Comparison of ENCODE assay signal across 1 cellular context in the genomic region with DNA sequence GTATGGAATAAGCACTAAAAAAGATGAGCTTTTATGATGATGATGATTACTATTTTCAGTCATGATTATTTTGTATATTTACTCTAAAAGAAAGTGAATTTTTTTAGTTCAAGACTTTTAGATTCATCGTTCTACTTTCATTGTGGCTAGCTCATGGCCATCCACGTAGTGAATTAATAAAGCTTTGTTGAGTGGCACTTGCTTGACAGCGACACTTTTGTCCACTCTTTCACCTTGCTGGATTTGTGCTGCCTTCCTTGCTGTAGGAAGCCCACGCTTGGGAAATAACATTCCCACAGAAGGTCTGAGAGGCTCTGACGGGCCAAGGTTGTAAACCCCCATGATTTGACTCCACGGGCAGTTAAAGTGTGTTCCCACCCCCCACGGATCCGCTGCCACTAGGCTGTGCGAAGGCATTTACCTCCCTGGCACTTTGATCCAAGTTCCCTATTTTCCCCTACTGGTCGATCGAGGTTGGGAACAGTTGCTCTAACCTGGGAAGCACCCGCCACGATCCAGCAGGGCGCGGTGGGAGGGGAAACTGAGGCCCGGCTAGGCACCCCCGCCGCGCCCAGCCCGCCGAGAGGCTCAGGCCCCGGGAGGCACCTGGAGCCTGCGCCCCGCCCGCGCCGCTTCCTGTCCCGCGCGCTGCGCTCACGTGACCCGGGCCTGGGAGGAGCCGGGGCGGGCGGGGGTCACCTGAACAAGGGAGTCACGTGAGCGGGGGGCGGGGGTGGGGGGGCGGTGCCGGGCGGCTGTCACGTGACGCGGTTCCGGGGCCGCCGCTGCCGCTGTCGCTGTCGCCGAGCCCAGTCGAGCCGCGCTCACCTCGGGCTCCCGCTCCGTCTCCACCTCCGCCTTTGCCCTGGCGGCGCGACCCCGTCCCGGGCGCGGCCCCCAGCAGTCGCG.
A peak's percentile ranks its signal among the peaks of the same experiment; 100 is the strongest.
TF ChIP-seq lines count a peak whose summit lies in the region.

A gene with protein sequence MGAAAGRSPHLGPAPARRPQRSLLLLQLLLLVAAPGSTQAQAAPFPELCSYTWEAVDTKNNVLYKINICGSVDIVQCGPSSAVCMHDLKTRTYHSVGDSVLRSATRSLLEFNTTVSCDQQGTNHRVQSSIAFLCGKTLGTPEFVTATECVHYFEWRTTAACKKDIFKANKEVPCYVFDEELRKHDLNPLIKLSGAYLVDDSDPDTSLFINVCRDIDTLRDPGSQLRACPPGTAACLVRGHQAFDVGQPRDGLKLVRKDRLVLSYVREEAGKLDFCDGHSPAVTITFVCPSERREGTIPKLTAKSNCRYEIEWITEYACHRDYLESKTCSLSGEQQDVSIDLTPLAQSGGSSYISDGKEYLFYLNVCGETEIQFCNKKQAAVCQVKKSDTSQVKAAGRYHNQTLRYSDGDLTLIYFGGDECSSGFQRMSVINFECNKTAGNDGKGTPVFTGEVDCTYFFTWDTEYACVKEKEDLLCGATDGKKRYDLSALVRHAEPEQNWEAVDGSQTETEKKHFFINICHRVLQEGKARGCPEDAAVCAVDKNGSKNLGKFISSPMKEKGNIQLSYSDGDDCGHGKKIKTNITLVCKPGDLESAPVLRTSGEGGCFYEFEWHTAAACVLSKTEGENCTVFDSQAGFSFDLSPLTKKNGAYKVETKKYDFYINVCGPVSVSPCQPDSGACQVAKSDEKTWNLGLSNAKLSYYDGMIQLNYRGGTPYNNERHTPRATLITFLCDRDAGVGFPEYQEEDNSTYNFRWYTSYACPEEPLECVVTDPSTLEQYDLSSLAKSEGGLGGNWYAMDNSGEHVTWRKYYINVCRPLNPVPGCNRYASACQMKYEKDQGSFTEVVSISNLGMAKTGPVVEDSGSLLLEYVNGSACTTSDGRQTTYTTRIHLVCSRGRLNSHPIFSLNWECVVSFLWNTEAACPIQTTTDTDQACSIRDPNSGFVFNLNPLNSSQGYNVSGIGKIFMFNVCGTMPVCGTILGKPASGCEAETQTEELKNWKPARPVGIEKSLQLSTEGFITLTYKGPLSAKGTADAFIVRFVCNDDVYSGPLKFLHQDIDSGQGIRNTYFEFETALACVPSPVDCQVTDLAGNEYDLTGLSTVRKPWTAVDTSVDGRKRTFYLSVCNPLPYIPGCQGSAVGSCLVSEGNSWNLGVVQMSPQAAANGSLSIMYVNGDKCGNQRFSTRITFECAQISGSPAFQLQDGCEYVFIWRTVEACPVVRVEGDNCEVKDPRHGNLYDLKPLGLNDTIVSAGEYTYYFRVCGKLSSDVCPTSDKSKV (N-terminal part only) (plus strand): TSS at position 788 of the 909 bp plus-strand sequence. CDS start 165 bp downstream, outside the sequence.

TF ChIP-seq in HepG2, 621 proteins besides CTCF, POLR2A, EP300 and RAD21 (continues in another document):
- TF ChIP-seq PHB2 (IDR thresholded peaks at IDR 0.05; ENCODE audit: partially characterized antibody) (no peak), ATRX (CRISPR knock-in tag; IDR thresholded peaks at IDR 0.05; ENCODE audit: borderline replicate concordance) (no peak), HDAC1 (CRISPR knock-in tag; IDR thresholded peaks at IDR 0.05) (peak; percentile 81), ZNF747 (CRISPR knock-in tag; IDR thresholded peaks at IDR 0.05; ENCODE audit: borderline replicate concordance) (no peak), EHMT2 (IDR thresholded peaks at IDR 0.05; ENCODE audit: borderline replicate concordance, low read depth, low read length) (no peak), ZSCAN21 (CRISPR knock-in tag; IDR thresholded peaks at IDR 0.05; ENCODE audit: borderline replicate concordance) (no peak; the same call in 1 of the 2 replicates), STAG1 (CRISPR knock-in tag; IDR thresholded peaks at IDR 0.05) (0 out of 2 replicates have a peak, but pooled peaks have one; percentile 16), ZNF256 (CRISPR knock-in tag; conservative IDR thresholded peaks at IDR 0.05) (no peak), RARG (CRISPR knock-in tag; IDR thresholded peaks at IDR 0.05; ENCODE audit: low read depth) (no peak), ARNT (IDR thresholded peaks at IDR 0.05) (no peak), HNRNPK (IDR thresholded peaks at IDR 0.05; ENCODE audit: low read depth, low read length, poor library complexity, severe bottlenecking) (peak; percentile 11), ZNF143 (CRISPR knock-in tag; IDR thresholded peaks at IDR 0.05) (no peak; the same call in 1 of the 2 replicates), ZSCAN29 (CRISPR knock-in tag; conservative IDR thresholded peaks at IDR 0.05) (no peak; the same call in 1 of the 2 replicates), MYC (CRISPR knock-in tag; IDR thresholded peaks at IDR 0.05; ENCODE audit: borderline replicate concordance) (peak; percentile 73; the same call in 1 of the 2 replicates), NFE2L1 (CRISPR knock-in tag; IDR thresholded peaks at IDR 0.05; ENCODE audit: borderline replicate concordance) (no peak), ZNF543 (CRISPR knock-in tag; IDR thresholded peaks at IDR 0.05) (0 out of 2 replicates have a peak, but pooled peaks have one; percentile 44), PCBP2 (optimal IDR thresholded peaks at IDR 0.05; ENCODE audit: low read depth, low read length, poor library complexity, severe bottlenecking) (no peak), PRMT3 (CRISPR knock-in tag; IDR thresholded peaks at IDR 0.05; ENCODE audit: borderline replicate concordance, low read depth) (no peak; the same call in 1 of the 2 replicates), RELA (CRISPR knock-in tag; IDR thresholded peaks at IDR 0.05) (peak; percentile 67; the same call in 1 of the 2 replicates), NCOA2 (CRISPR knock-in tag; IDR thresholded peaks at IDR 0.05) (no peak; the same call in 1 of the 2 replicates)
- TF ChIP-seq, protein P1, sequence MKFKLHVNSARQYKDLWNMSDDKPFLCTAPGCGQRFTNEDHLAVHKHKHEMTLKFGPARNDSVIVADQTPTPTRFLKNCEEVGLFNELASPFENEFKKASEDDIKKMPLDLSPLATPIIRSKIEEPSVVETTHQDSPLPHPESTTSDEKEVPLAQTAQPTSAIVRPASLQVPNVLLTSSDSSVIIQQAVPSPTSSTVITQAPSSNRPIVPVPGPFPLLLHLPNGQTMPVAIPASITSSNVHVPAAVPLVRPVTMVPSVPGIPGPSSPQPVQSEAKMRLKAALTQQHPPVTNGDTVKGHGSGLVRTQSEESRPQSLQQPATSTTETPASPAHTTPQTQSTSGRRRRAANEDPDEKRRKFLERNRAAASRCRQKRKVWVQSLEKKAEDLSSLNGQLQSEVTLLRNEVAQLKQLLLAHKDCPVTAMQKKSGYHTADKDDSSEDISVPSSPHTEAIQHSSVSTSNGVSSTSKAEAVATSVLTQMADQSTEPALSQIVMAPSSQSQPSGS (CRISPR knock-in tag; IDR thresholded peaks at IDR 0.05) = no peak
- TF ChIP-seq, protein P2, sequence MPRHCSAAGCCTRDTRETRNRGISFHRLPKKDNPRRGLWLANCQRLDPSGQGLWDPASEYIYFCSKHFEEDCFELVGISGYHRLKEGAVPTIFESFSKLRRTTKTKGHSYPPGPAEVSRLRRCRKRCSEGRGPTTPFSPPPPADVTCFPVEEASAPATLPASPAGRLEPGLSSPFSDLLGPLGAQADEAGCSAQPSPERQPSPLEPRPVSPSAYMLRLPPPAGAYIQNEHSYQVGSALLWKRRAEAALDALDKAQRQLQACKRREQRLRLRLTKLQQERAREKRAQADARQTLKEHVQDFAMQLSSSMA (CRISPR knock-in tag; IDR thresholded peaks at IDR 0.05) = no peak
- TF ChIP-seq, protein P3, sequence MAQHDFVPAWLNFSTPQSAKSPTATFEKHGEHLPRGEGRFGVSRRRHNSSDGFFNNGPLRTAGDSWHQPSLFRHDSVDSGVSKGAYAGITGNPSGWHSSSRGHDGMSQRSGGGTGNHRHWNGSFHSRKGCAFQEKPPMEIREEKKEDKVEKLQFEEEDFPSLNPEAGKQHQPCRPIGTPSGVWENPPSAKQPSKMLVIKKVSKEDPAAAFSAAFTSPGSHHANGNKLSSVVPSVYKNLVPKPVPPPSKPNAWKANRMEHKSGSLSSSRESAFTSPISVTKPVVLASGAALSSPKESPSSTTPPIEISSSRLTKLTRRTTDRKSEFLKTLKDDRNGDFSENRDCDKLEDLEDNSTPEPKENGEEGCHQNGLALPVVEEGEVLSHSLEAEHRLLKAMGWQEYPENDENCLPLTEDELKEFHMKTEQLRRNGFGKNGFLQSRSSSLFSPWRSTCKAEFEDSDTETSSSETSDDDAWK (CRISPR knock-in tag; IDR thresholded peaks at IDR 0.05) = no peak
- TF ChIP-seq, protein P4, sequence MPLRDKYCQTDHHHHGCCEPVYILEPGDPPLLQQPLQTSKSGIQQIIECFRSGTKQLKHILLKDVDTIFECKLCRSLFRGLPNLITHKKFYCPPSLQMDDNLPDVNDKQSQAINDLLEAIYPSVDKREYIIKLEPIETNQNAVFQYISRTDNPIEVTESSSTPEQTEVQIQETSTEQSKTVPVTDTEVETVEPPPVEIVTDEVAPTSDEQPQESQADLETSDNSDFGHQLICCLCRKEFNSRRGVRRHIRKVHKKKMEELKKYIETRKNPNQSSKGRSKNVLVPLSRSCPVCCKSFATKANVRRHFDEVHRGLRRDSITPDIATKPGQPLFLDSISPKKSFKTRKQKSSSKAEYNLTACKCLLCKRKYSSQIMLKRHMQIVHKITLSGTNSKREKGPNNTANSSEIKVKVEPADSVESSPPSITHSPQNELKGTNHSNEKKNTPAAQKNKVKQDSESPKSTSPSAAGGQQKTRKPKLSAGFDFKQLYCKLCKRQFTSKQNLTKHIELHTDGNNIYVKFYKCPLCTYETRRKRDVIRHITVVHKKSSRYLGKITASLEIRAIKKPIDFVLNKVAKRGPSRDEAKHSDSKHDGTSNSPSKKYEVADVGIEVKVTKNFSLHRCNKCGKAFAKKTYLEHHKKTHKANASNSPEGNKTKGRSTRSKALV (CRISPR knock-in tag; IDR thresholded peaks at IDR 0.05) = no peak
- TF ChIP-seq, protein P5, sequence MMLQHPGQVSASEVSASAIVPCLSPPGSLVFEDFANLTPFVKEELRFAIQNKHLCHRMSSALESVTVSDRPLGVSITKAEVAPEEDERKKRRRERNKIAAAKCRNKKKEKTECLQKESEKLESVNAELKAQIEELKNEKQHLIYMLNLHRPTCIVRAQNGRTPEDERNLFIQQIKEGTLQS (CRISPR knock-in tag; IDR thresholded peaks at IDR 0.05) = peak; percentile 30; the same call in 1 of the 2 replicates
- TF ChIP-seq, protein P6, sequence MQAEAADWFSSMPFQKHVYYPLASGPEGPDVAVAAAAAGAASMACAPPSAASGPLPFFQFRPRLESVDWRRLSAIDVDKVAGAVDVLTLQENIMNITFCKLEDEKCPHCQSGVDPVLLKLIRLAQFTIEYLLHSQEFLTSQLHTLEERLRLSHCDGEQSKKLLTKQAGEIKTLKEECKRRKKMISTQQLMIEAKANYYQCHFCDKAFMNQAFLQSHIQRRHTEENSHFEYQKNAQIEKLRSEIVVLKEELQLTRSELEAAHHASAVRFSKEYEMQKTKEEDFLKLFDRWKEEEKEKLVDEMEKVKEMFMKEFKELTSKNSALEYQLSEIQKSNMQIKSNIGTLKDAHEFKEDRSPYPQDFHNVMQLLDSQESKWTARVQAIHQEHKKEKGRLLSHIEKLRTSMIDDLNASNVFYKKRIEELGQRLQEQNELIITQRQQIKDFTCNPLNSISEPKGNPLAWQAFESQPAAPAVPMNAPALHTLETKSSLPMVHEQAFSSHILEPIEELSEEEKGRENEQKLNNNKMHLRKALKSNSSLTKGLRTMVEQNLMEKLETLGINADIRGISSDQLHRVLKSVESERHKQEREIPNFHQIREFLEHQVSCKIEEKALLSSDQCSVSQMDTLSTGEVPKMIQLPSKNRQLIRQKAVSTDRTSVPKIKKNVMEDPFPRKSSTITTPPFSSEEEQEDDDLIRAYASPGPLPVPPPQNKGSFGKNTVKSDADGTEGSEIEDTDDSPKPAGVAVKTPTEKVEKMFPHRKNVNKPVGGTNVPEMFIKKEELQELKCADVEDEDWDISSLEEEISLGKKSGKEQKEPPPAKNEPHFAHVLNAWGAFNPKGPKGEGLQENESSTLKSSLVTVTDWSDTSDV (CRISPR knock-in tag; IDR thresholded peaks at IDR 0.05) = no peak; the same call in 1 of the 2 replicates
- TF ChIP-seq, protein P7, sequence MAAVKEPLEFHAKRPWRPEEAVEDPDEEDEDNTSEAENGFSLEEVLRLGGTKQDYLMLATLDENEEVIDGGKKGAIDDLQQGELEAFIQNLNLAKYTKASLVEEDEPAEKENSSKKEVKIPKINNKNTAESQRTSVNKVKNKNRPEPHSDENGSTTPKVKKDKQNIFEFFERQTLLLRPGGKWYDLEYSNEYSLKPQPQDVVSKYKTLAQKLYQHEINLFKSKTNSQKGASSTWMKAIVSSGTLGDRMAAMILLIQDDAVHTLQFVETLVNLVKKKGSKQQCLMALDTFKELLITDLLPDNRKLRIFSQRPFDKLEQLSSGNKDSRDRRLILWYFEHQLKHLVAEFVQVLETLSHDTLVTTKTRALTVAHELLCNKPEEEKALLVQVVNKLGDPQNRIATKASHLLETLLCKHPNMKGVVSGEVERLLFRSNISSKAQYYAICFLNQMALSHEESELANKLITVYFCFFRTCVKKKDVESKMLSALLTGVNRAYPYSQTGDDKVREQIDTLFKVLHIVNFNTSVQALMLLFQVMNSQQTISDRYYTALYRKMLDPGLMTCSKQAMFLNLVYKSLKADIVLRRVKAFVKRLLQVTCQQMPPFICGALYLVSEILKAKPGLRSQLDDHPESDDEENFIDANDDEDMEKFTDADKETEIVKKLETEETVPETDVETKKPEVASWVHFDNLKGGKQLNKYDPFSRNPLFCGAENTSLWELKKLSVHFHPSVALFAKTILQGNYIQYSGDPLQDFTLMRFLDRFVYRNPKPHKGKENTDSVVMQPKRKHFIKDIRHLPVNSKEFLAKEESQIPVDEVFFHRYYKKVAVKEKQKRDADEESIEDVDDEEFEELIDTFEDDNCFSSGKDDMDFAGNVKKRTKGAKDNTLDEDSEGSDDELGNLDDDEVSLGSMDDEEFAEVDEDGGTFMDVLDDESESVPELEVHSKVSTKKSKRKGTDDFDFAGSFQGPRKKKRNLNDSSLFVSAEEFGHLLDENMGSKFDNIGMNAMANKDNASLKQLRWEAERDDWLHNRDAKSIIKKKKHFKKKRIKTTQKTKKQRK (IDR thresholded peaks at IDR 0.05; ENCODE audit: low read length) = no peak
- TF ChIP-seq, protein P8, sequence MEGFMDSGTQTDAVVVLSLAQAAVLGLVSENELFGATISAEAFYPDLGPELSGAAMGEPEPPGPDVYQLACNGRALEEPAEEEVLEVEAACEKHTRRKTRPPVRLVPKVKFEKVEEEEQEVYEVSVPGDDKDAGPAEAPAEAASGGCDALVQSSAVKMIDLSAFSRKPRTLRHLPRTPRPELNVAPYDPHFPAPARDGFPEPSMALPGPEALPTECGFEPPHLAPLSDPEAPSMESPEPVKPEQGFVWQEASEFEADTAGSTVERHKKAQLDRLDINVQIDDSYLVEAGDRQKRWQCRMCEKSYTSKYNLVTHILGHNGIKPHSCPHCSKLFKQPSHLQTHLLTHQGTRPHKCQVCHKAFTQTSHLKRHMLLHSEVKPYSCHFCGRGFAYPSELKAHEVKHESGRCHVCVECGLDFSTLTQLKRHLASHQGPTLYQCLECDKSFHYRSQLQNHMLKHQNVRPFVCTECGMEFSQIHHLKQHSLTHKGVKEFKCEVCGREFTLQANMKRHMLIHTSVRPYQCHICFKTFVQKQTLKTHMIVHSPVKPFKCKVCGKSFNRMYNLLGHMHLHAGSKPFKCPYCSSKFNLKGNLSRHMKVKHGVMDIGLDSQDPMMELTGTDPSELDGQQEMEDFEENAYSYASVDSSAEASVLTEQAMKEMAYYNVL (CRISPR knock-in tag; IDR thresholded peaks at IDR 0.05; ENCODE audit: borderline replicate concordance) = no peak
- TF ChIP-seq, protein P9, sequence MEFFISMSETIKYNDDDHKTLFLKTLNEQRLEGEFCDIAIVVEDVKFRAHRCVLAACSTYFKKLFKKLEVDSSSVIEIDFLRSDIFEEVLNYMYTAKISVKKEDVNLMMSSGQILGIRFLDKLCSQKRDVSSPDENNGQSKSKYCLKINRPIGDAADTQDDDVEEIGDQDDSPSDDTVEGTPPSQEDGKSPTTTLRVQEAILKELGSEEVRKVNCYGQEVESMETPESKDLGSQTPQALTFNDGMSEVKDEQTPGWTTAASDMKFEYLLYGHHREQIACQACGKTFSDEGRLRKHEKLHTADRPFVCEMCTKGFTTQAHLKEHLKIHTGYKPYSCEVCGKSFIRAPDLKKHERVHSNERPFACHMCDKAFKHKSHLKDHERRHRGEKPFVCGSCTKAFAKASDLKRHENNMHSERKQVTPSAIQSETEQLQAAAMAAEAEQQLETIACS (CRISPR knock-in tag; IDR thresholded peaks at IDR 0.05) = 0 out of 2 replicates have a peak, but pooled peaks have one; percentile 7
